Comparison of ENCODE assay signal across 23 cellular contexts in the genomic region with DNA sequence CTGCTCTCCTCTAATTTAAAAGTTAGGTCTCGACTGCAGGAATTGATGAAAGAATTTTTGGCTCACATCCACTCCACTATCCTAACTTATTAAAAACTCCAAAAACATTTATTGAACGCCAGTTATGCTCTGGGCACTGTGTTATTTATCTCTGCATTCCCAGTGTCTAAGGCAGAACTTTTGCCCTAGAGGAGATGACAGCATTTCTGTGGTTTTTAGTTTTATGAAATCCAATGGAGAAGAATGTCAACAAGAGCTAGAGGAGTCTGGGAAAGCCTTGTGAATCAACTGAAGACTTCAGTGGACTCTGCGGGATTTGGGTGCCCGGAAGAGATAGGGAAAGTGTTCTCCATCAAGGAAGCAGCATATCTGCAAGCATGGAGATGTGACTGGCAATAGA.
A peak's percentile ranks its signal among the peaks of the same experiment; 100 is the strongest.
DNase-seq lines count a peak whose midpoint lies in the region; ATAC-seq, FAIRE-seq and TF ChIP-seq lines count a peak whose summit lies in the region.
"Had no signal": no experiment of that assay in that cellular context is flagged by ENCODE, and none has a peak within 500 bp of the region (broad histone marks: within the 10 kb centered on the region; RNA-seq: fewer than 3 reads in every experiment).

No MANE protein-coding gene starts in this region.

- H3K36me3 Mint-ChIP-seq in osteocyte (ENCODE audit: unreplicated experiment) = no peaks in the 10 kb centered on the region
- H3K36me3 Mint-ChIP-seq: activated CD4-positive, alpha-beta memory T cell treated with anti-CD3 and anti-CD28 coated beads for 36 hours; CD4-positive, alpha-beta memory T cell; naive thymus-derived CD4-positive, alpha-beta T cell had no signal

- DNase-seq in AG09319 (ENCODE audit: extremely low read depth, low read depth) = peak; percentile 16
- peak; percentile 54 for DNase-seq in HTR-8/SVneo (ENCODE audit: insufficient read length, low spot score)
- peak; percentile 62 for DNase-seq in dedifferentiated amniotic fluid mesenchymal stem cell (ENCODE audit: extremely low spot score)
- no peak for DNase-seq in osteocyte (ENCODE audit: extremely low spot score, unreplicated experiment)
- no peak for DNase-seq in NCI-H82 (lab: John Stamatoyannopoulos, UW)
- no peak for DNase-seq in GM19239 (ENCODE audit: insufficient read length, low spot score)
- DNase-seq in NCI-H510A (lab: John Stamatoyannopoulos, UW) = no peak
- DNase-seq: activated CD4-positive, alpha-beta memory T cell treated with anti-CD3 and anti-CD28 coated beads for 36 hours; activated naive CD4-positive, alpha-beta T cell; activated T-cell treated with anti-CD3 and anti-CD28 coated beads for 4 hours; CD4-positive, alpha-beta memory T cell; DMS79; gastrocnemius medialis; GOT3; naive thymus-derived CD4-positive, alpha-beta T cell; NCI-H1436; NCI-H2171; pancreas; stomach had no signal

- H3K27ac Mint-ChIP-seq in osteocyte (ENCODE audit: unreplicated experiment) = peak overlapping the region; percentile 68
- H3K27ac Mint-ChIP-seq: activated CD4-positive, alpha-beta memory T cell treated with anti-CD3 and anti-CD28 coated beads for 36 hours; CD4-positive, alpha-beta memory T cell; naive thymus-derived CD4-positive, alpha-beta T cell; T-helper 2 cell treated with Interferon-gamma antibody and Interleukin-4, amounts not matched to agents 5 μg/mL and 100 μg/mL, for 36 hours had no signal

- H3K4me3 Mint-ChIP-seq in osteocyte (ENCODE audit: unreplicated experiment) = no peak overlapping the region
- H3K4me3 Mint-ChIP-seq: activated CD4-positive, alpha-beta memory T cell treated with anti-CD3 and anti-CD28 coated beads for 36 hours; CD4-positive, alpha-beta memory T cell; naive thymus-derived CD4-positive, alpha-beta T cell; T-helper 2 cell treated with Interferon-gamma antibody and Interleukin-4, amounts not matched to agents 5 μg/mL and 100 μg/mL, for 36 hours had no signal

- no peak for FAIRE-seq in HTR-8/SVneo (lab: Jason Lieb, UNC)
- no peak for FAIRE-seq in GM19239 (lab: Jason Lieb, UNC)
- FAIRE-seq: HepG2, pancreas had no signal

- no peak for ATAC-seq in esophagus mucosa
- ATAC-seq: gastrocnemius medialis; HepG2; naive thymus-derived CD4-positive, alpha-beta T cell; Panc1; pancreas had no signal

- peaks cover 17% of the 10 kb centered on the region for H3K4me1 Mint-ChIP-seq in osteocyte (ENCODE audit: unreplicated experiment)
- H3K4me1 Mint-ChIP-seq: CD4-positive, alpha-beta memory T cell; naive thymus-derived CD4-positive, alpha-beta T cell had no signal

- H3K27me3 Mint-ChIP-seq in osteocyte (ENCODE audit: unreplicated experiment) = peaks cover 12% of the 10 kb centered on the region
- H3K27me3 Mint-ChIP-seq: activated CD4-positive, alpha-beta memory T cell treated with anti-CD3 and anti-CD28 coated beads for 36 hours; CD4-positive, alpha-beta memory T cell; naive thymus-derived CD4-positive, alpha-beta T cell had no signal

- no peaks in the 10 kb centered on the region for H3K9me3 Mint-ChIP-seq in osteocyte (ENCODE audit: unreplicated experiment)

- TF ChIP-seq CTCF in AG09319 (IDR thresholded peaks at IDR 0.05; ENCODE audit: low read depth, low read length) = no peak
- no peak for TF ChIP-seq CTCF in osteocyte (IDR thresholded peaks at IDR 0.05)

Comparison
In these comparisons a context has a peak if more than half of its experiments do, and no peak if none do; other contexts are left out.
1. DNase-seq: peak in AG09319 (single experiment), HTR-8/SVneo (single experiment) and dedifferentiated amniotic fluid mesenchymal stem cell (single experiment); none in osteocyte (single experiment), NCI-H82 (single experiment), GM19239 (single experiment) and NCI-H510A (single experiment).